Comparison of ENCODE assay signal across 25 cellular contexts in the genomic region with DNA sequence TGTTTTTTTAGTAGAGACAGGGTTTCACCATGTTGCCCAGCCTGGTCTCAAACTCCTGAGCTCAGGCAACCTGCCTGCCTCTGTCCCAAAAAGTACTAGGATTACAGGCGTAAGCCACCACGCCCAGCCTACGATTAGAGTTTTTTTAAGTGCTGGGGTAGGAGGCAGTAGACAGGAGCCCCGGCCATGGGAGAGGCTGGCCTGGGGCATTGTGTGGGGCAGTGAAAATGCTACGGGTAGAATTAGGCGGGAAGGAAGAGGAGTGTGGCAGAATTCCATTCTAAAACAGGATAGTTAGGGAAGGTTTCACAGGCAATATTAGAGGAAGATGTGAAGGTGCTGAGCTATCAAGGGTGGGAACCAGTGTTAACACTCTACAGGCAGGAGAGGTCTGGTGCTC. TPM values are rescaled to one million over a fixed set of nuclear protein-coding genes. Genes with fewer than 3 reads are reported as not detected.
"Had no signal": no experiment of that assay in that cellular context is flagged by ENCODE, and none has a peak within 500 bp of the region (broad histone marks: within the 10 kb centered on the region; RNA-seq: fewer than 3 reads in every experiment).

No MANE protein-coding gene starts in this region.

- H3K27me3 ChIP-seq: neutrophil, pancreas, right atrium auricular region, thyroid gland had no signal

- H3K9me3 ChIP-seq: neutrophil, pancreas, psoas muscle, right atrium auricular region, thyroid gland had no signal

- H3K4me3 ChIP-seq: pancreas, psoas muscle, right atrium auricular region, thyroid gland had no signal

- H3K4me1 ChIP-seq: pancreas, psoas muscle, right atrium auricular region had no signal

- ATAC-seq: left lobe of liver; natural killer cell treated with Interleukin-12 subunit alpha and Interleukin-12 subunit beta and Interleukin-15 and Interleukin-18, amount 100 ng/mL, for 72 hours; psoas muscle had no signal

- H3K36me3 ChIP-seq: neutrophil, pancreas, right atrium auricular region, thyroid gland had no signal

- H3K27ac ChIP-seq: neutrophil, psoas muscle, right atrium auricular region, thyroid gland had no signal

- DNase-seq: activated CD4-positive, alpha-beta T cell treated with anti-CD3 and anti-CD28 coated beads, Interleukin-2, amount 50 U/mL, for 48 hours; activated naive CD4-positive, alpha-beta T cell treated with Interleukin-2 at 50 U/mL for 16 hours; activated naive CD8-positive, alpha-beta T cell treated with anti-CD3 and anti-CD28 coated beads for 36 hours; activated T-cell treated with anti-CD3 and anti-CD28 coated beads, Interleukin-2, amount 50 U/mL, for 48 hours; amniotic stem cell; cerebellar nuclear complex; cortex of kidney; midbrain; psoas muscle; stimulated activated CD4-positive, alpha-beta T cell treated with anti-CD3 and anti-CD28 coated beads, Interleukin-12 subunit alpha, Interleukin-12 subunit beta, amount 100 ng/mL, for 4 hours; stimulated activated CD4-positive, alpha-beta T cell treated with anti-CD3 and anti-CD28 coated beads, Interleukin-4, amount 100 ng/mL, for 4 hours; substantia nigra; T-helper 9 cell; thyroid gland had no signal

- FAIRE-seq: pancreas had no signal

RNA-seq across cellular contexts. Expression of a gene that starts 31.3 kb away (rescaled TPM):
- total RNA-seq: activated CD8-positive, alpha-beta memory T cell treated with anti-CD3 and anti-CD28 coated beads for 36 hours; activated naive CD8-positive, alpha-beta T cell treated with anti-CD3 and anti-CD28 coated beads for 36 hours; epithelial cell of proximal tubule; fibroblast of villous mesenchyme; kidney epithelial cell; left lobe of liver; natural killer cell treated with Interleukin-12 subunit alpha and Interleukin-12 subunit beta and Interleukin-15 and Interleukin-18, amount 100 ng/mL, for 72 hours; right atrium auricular region; skeletal muscle tissue; T-helper 1 cell treated with Interleukin-12 subunit alpha and Interleukin-12 subunit beta and Interleukin-4 antibody, amounts not matched to agents 30 ng/mL and 1 ng/mL, for 36 hours; thyroid gland had no signal
